In genomic region chr17:80263253-80264047, GRCh38 we compare ENCODE assay signal across 8 cellular contexts. TPM values are rescaled to one million over a fixed set of nuclear protein-coding genes. Genes with fewer than 3 reads are reported as not detected.
DNase-seq lines count a peak whose midpoint lies in the region; ATAC-seq and TF ChIP-seq lines count a peak whose summit lies in the region.

No MANE protein-coding gene starts in this region.

- H3K36me3 ChIP-seq in CD8-positive, alpha-beta T cell (ENCODE audit: insufficient read depth, low read length) = peaks cover 7% of the 10 kb centered on the region

- TF ChIP-seq CTCF in CD8-positive, alpha-beta T cell (IDR thresholded peaks at IDR 0.05) = no peak
- no peak for TF ChIP-seq CTCF in brain (conservative IDR thresholded peaks at IDR 0.05)

- peak overlapping the region; percentile 53 for H3K27ac ChIP-seq in CD8-positive, alpha-beta T cell (ENCODE audit: low read depth, low read length)

- peak; percentile 32 for ATAC-seq in CD8-positive, alpha-beta T cell
- peak; percentile 38 for ATAC-seq in GM19438 (IDR thresholded peaks at IDR 0.05; ENCODE audit: low read depth, unreplicated experiment)
- ATAC-seq in left colon = peak; percentile 71

- H3K36me3 Mint-ChIP-seq in CD8-positive, alpha-beta T cell = peaks cover 26% of the 10 kb centered on the region
- H3K36me3 Mint-ChIP-seq in brain = peaks cover 9% of the 10 kb centered on the region

- peak overlapping the region; percentile 90 for H3K27ac Mint-ChIP-seq in CD8-positive, alpha-beta T cell
- H3K27ac Mint-ChIP-seq in brain = peak overlapping the region in 4 of 5 experiments; percentile 5 to 90 (median 74)

- DNase-seq in CD8-positive, alpha-beta T cell = peak; percentile 55 to 90 (median 79)
- DNase-seq in Jurkat, Clone E6-1 (ENCODE audit: low read depth, low spot score) = peak; percentile 91
- DNase-seq in T-helper 9 cell (peak; percentile 73), left colon (peak; percentile 92 to 95), SKM-1 (lab: John Stamatoyannopoulos, UW; ENCODE audit: unreplicated experiment) (no peak)
- peak; percentile 70 to 91 for DNase-seq in stimulated activated CD4-positive, alpha-beta T cell treated with anti-CD3 and anti-CD28 coated beads, Interleukin-4, amount 100 ng/mL, for 4 hours

- H3K27me3 ChIP-seq in CD8-positive, alpha-beta T cell (ENCODE audit: insufficient read depth, low read length) = no peaks in the 10 kb centered on the region

- CTCF ChIA-PET in CD8-positive, alpha-beta T cell (lab: Charles Lee) = interaction anchor here (1.3 to 3.4 kb wide), 2 partner anchors 11 to 22 kb away, joined by 3 to 15 read pairs; no protein-coding TSS in a partner anchor

- POLR2A ChIA-PET in CD8-positive, alpha-beta T cell (lab: Charles Lee) = interaction anchor here (0.6 to 2.1 kb wide), 4 partner anchors 10 to 656 kb away, joined by 3 to 12 read pairs (median 4); partner anchors contain the start of genes SGSH and SLC26A11

- H3K4me3 Mint-ChIP-seq in CD8-positive, alpha-beta T cell = peak overlapping the region; percentile 91
- H3K4me3 Mint-ChIP-seq in brain = peak overlapping the region in 3 of 5 experiments; percentile 45 to 79 (median 58)

- peak overlapping the region; percentile 88 for H3K4me3 ChIP-seq in CD8-positive, alpha-beta T cell (ENCODE audit: low read depth, low read length)
- peak overlapping the region; percentile 87 for H3K4me3 ChIP-seq in Jurkat, Clone E6-1 (ENCODE audit: low read length)

- H3K4me1 Mint-ChIP-seq in CD8-positive, alpha-beta T cell (ENCODE audit: low read depth) = peaks cover 57% of the 10 kb centered on the region
- peaks cover 40% of the 10 kb centered on the region for H3K4me1 Mint-ChIP-seq in brain

- no peaks in the 10 kb centered on the region for H3K27me3 Mint-ChIP-seq in CD8-positive, alpha-beta T cell (ENCODE audit: low read depth)
- H3K27me3 Mint-ChIP-seq in brain = no peaks in the 10 kb centered on the region

- intact Hi-C loops in CD8-positive, alpha-beta T cell (cut with DNase I, micrococcal nuclease) = loop anchor here (5.0 to 10.0 kb wide), 4 partner anchors 151 to 1481 kb away; partner anchors contain the start of genes ACTG1 (in 1 of the 2), CBX8 (in 1 of the 2), CYTH1 (in 1 of the 2) and ENDOV (in 1 of the 2)
- intact Hi-C loops in left colon (cut with DNase I, micrococcal nuclease) = no loop called here

- H3K9me3 ChIP-seq in CD8-positive, alpha-beta T cell (ENCODE audit: low read length) = no peaks in the 10 kb centered on the region

- peaks cover 62% of the 10 kb centered on the region for H3K4me1 ChIP-seq in CD8-positive, alpha-beta T cell (ENCODE audit: insufficient read depth, low read length)

- no peaks in the 10 kb centered on the region for H3K9me3 Mint-ChIP-seq in CD8-positive, alpha-beta T cell
- H3K9me3 Mint-ChIP-seq in brain = peaks cover 0 to 3% (median 0%) of the 10 kb centered on the region in 5 experiments

RNA-seq across cellular contexts. Expression of gene RNF213, which starts 2.8 kb away (rescaled TPM):
- 100 to 1,000 TPM; 318 to 336 TPM for total RNA-seq in CD8-positive, alpha-beta T cell
- 70.0 TPM for polyA plus RNA-seq in Jurkat, Clone E6-1 (2012; ENCODE audit: insufficient read depth, insufficient read length)
- polyA plus RNA-seq in brain (ENCODE audit: insufficient read depth, low read depth, low replicate concordance) = 23.1 TPM
- 100 to 1,000 TPM in 1 of 2 donors, 10 to 100 TPM in 1; 95.9 to 142 TPM for total RNA-seq in left colon

RNA-seq across cellular contexts. Expression of gene SLC26A11, which starts 43.2 kb away (rescaled TPM):
- total RNA-seq in CD8-positive, alpha-beta T cell = 10 to 100 TPM; 44.4 to 48.7 TPM
- 2.9 TPM for polyA plus RNA-seq in Jurkat, Clone E6-1 (2012; ENCODE audit: insufficient read depth, insufficient read length)
- 24.5 TPM for polyA plus RNA-seq in brain (ENCODE audit: insufficient read depth, low read depth, low replicate concordance)
- total RNA-seq in left colon = 1 to 10 TPM; 9.4 to 10.0 TPM

RNA-seq across cellular contexts. Expression of gene SGSH, which starts 43.3 kb away (rescaled TPM):
- 10 to 100 TPM; 80.3 to 86.6 TPM for total RNA-seq in CD8-positive, alpha-beta T cell
- 4.4 TPM for polyA plus RNA-seq in Jurkat, Clone E6-1 (2012; ENCODE audit: insufficient read depth, insufficient read length)
- polyA plus RNA-seq in brain (ENCODE audit: insufficient read depth, low read depth, low replicate concordance) = 12.6 TPM
- 10 to 100 TPM; 51.2 to 54.9 TPM for total RNA-seq in left colon

Comparison
In these comparisons a context has a peak if more than half of its experiments do, and no peak if none do; other contexts are left out.
1. RNA of gene SLC26A11, which starts 43.2 kb away (total RNA-seq): 44.4 to 48.7 TPM in CD8-positive, alpha-beta T cell; 9.4 to 10.0 TPM in left colon; every median in the first group is over 4 times any median in the second.
2. intact Hi-C loops: an anchor here in CD8-positive, alpha-beta T cell (5.0 to 10.0 kb wide); none called in left colon.
3. Peak in every context shown above with its lines, with median percentiles within 50 percentile points of each other: ATAC-seq.